In the genomic region with DNA sequence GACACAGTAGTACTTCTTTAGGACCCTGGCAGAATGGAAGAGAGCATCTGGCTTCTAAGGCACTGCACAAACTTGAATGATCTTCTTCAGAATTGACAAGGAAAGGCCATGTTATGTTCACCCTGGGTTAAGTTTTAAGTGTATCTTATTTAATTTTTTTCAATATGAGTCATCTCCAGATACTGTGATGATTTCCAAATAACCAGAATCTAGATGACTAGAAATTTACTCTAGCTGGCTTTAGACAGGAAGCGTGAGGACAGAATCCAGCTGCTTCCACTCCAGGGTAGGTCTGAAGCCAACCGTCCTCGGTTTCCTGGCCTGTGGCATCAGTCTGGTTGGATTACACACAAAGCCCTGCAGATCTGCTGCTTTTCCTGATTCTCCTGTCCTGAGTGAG, we compare ENCODE assay signal across 7 cellular contexts.
DNase-seq lines count a peak whose midpoint lies in the region; ATAC-seq and TF ChIP-seq lines count a peak whose summit lies in the region.
"Not testable (repeated sequence)": the region's sequence is repeated elsewhere in the genome, so short reads cannot be mapped to it uniquely, and the experiment has no call there.

No MANE protein-coding gene starts in this region.

- H3K4me2 ChIP-seq in skeletal muscle satellite cell (ENCODE audit: low read length), result peak overlapping the region; percentile 37

- not testable (repeated sequence) for TF ChIP-seq CTCF in CD4-positive, alpha-beta T cell (IDR thresholded peaks at IDR 0.05); RWPE2 (IDR thresholded peaks at IDR 0.05; ENCODE audit: poor library complexity, severe bottlenecking)

- H3K9ac ChIP-seq in skeletal muscle satellite cell (ENCODE audit: low read depth, low read length), result not testable (repeated sequence)

- not testable (repeated sequence) for H3K36me3 Mint-ChIP-seq in CD4-positive, alpha-beta T cell (ENCODE audit: low read depth); activated T-helper 17 cell treated with anti-CD3 and anti-CD28 coated beads, Interleukin-2, amount 50 U/mL, for 72 hours (ENCODE audit: low read depth); central memory CD8-positive, alpha-beta T cell (ENCODE audit: insufficient read depth)
- H3K36me3 Mint-ChIP-seq in activated CD4-positive, alpha-beta T cell treated with anti-CD3 and anti-CD28 coated beads, Interleukin-2, amount 10 ng/mL, durations not matched to agents 7 days and 5 days (ENCODE audit: low read depth), result peaks cover 14% of the 10 kb centered on the region

- not testable (repeated sequence) for H3K9me3 ChIP-seq in CD4-positive, alpha-beta T cell (ENCODE audit: control insufficient read depth, low read length); RWPE2 (ENCODE audit: severe bottlenecking); right cardiac atrium (ENCODE audit: control insufficient read depth, low read length); skeletal muscle satellite cell (replicated peaks; ENCODE audit: low read length)

- not testable (repeated sequence) for H3K36me3 ChIP-seq in RWPE2 (ENCODE audit: low read depth); skeletal muscle satellite cell (ENCODE audit: insufficient read depth, low read length)

- CTCF ChIA-PET in CD4-positive, alpha-beta T cell (lab: Charles Lee); activated CD4-positive, alpha-beta T cell treated with anti-CD3 and anti-CD28 coated beads, Interleukin-2, amount 10 ng/mL, durations not matched to agents 7 days and 5 days (lab: Charles Lee): not testable (repeated sequence)

- DNase-seq in CD4-positive, alpha-beta T cell; RWPE2 (ENCODE audit: low spot score); activated CD4-positive, alpha-beta T cell treated with anti-CD3 and anti-CD28 coated beads, Interleukin-2, amount 10 ng/mL, durations not matched to agents 7 days and 5 days; central memory CD8-positive, alpha-beta T cell (ENCODE audit: low spot score in 2 of 2); right cardiac atrium: not testable (repeated sequence)

- not testable (repeated sequence) for H3K4me1 Mint-ChIP-seq in CD4-positive, alpha-beta T cell (ENCODE audit: low read depth); activated T-helper 17 cell treated with anti-CD3 and anti-CD28 coated beads, Interleukin-2, amount 50 U/mL, for 72 hours; central memory CD8-positive, alpha-beta T cell
- H3K4me1 Mint-ChIP-seq in activated CD4-positive, alpha-beta T cell treated with anti-CD3 and anti-CD28 coated beads, Interleukin-2, amount 10 ng/mL, durations not matched to agents 7 days and 5 days, result peaks cover 19% of the 10 kb centered on the region

- not testable (repeated sequence) for H3K27ac Mint-ChIP-seq in CD4-positive, alpha-beta T cell
- H3K27ac Mint-ChIP-seq in activated CD4-positive, alpha-beta T cell treated with anti-CD3 and anti-CD28 coated beads, Interleukin-2, amount 10 ng/mL, durations not matched to agents 7 days and 5 days, result peak overlapping the region; percentile 43
- peak overlapping the region; percentile 74 for H3K27ac Mint-ChIP-seq in activated T-helper 17 cell treated with anti-CD3 and anti-CD28 coated beads, Interleukin-2, amount 50 U/mL, for 72 hours
- H3K27ac Mint-ChIP-seq in central memory CD8-positive, alpha-beta T cell (ENCODE audit: low read depth), result peak overlapping the region; percentile 49

- H3K27me3 Mint-ChIP-seq in CD4-positive, alpha-beta T cell; activated CD4-positive, alpha-beta T cell treated with anti-CD3 and anti-CD28 coated beads, Interleukin-2, amount 10 ng/mL, durations not matched to agents 7 days and 5 days; activated T-helper 17 cell treated with anti-CD3 and anti-CD28 coated beads, Interleukin-2, amount 50 U/mL, for 72 hours; central memory CD8-positive, alpha-beta T cell: not testable (repeated sequence)

- not testable (repeated sequence) for H3K4me3 Mint-ChIP-seq in CD4-positive, alpha-beta T cell
- H3K4me3 Mint-ChIP-seq in activated CD4-positive, alpha-beta T cell treated with anti-CD3 and anti-CD28 coated beads, Interleukin-2, amount 10 ng/mL, durations not matched to agents 7 days and 5 days, result peak overlapping the region; percentile 63
- H3K4me3 Mint-ChIP-seq in activated T-helper 17 cell treated with anti-CD3 and anti-CD28 coated beads, Interleukin-2, amount 50 U/mL, for 72 hours, result peak overlapping the region; percentile 85
- peak overlapping the region; percentile 63 for H3K4me3 Mint-ChIP-seq in central memory CD8-positive, alpha-beta T cell

- H3K4me3 ChIP-seq in RWPE2 (ENCODE audit: severe bottlenecking); right cardiac atrium (ENCODE audit: low read length); skeletal muscle satellite cell (ENCODE audit: low read length): not testable (repeated sequence)

- no CpG with 5 or more reads among the region's 3 CpGs for WGBS in right cardiac atrium

- POLR2A ChIA-PET in CD4-positive, alpha-beta T cell (lab: Charles Lee); activated CD4-positive, alpha-beta T cell treated with anti-CD3 and anti-CD28 coated beads, Interleukin-2, amount 10 ng/mL, durations not matched to agents 7 days and 5 days (lab: Charles Lee): not testable (repeated sequence)

- not testable (repeated sequence) for H3K27ac ChIP-seq in CD4-positive, alpha-beta T cell (ENCODE audit: low read depth, low read length); right cardiac atrium (ENCODE audit: low read length)
- peak overlapping the region; percentile 26 for H3K27ac ChIP-seq in RWPE2 (ENCODE audit: poor library complexity, severe bottlenecking)

- not testable (repeated sequence) for H3K27me3 ChIP-seq in CD4-positive, alpha-beta T cell (ENCODE audit: control insufficient read depth, insufficient read depth, low read length); RWPE2 (ENCODE audit: insufficient read depth, poor library complexity, severe bottlenecking); right cardiac atrium (ENCODE audit: control insufficient read depth, insufficient read depth); skeletal muscle satellite cell (ENCODE audit: control insufficient read depth, insufficient read depth, low read length)

- peak; percentile 25 for ATAC-seq in CD4-positive, alpha-beta T cell (ENCODE audit: poor library complexity)
- ATAC-seq in RWPE2 (ENCODE audit: low read depth) (0 out of 3 replicates have a peak, but pooled peaks have one; percentile 3), right cardiac atrium (peak; percentile 10 to 43)
- peak; percentile 37 for ATAC-seq in activated T-helper 17 cell treated with anti-CD3 and anti-CD28 coated beads, Interleukin-2, amount 50 U/mL, for 72 hours (replicated peaks)
- ATAC-seq in central memory CD8-positive, alpha-beta T cell (replicated peaks; ENCODE audit: extremely low read depth, poor library complexity, severe bottlenecking), result not testable (repeated sequence)

- H3K9me3 Mint-ChIP-seq in CD4-positive, alpha-beta T cell; activated CD4-positive, alpha-beta T cell treated with anti-CD3 and anti-CD28 coated beads, Interleukin-2, amount 10 ng/mL, durations not matched to agents 7 days and 5 days; activated T-helper 17 cell treated with anti-CD3 and anti-CD28 coated beads, Interleukin-2, amount 50 U/mL, for 72 hours; central memory CD8-positive, alpha-beta T cell: not testable (repeated sequence)

- H3K4me1 ChIP-seq in RWPE2 (ENCODE audit: insufficient read depth, poor library complexity, severe bottlenecking); right cardiac atrium (ENCODE audit: control insufficient read depth, insufficient read depth, low read length): not testable (repeated sequence)
- peaks cover 15% of the 10 kb centered on the region for H3K4me1 ChIP-seq in skeletal muscle satellite cell (ENCODE audit: control insufficient read depth, insufficient read depth, low read length)

- intact Hi-C loops in CD4-positive, alpha-beta T cell (cut with DNase I, micrococcal nuclease); right cardiac atrium (cut with DNase I): not testable (repeated sequence)
